7 cellular contexts compared by ENCODE assay signal in the genomic region with DNA sequence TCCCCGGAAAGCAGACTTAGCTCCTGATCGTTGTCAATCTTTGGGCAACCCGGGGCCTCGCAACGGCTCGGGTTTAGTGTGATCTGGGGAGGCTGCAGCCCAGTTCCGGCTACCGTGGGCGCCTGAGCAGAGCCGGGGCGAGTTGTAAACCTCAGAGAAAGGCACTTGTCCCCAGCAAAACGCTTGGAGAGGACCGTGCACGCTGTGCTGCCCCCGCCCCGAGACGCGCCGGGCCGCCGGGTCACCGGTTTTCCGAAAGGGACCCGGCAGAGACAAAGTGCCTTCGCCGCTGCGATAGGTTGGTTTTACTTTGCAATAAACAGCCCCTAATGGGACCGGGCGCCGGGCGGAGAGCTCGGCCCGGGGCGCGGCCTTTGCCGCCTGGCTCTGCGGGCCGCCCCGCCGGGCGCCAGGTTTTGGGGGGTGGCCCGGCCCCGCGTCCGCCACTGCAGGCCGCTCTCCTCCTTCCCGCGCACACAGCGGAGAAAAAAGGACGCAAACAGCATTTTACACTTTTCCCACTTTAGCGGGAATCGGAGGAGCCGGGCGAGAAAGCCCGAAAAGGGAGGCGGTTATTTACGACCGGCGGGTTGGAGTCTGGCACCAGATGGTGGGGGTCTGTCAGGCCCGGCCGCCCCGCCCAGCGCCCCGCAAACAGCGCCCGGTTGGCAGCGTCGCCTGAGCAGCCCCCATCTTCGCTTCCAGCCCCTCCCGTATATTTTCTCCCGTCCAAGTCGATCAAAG.
DNase-seq lines count a peak whose midpoint lies in the region; ATAC-seq, FAIRE-seq and TF ChIP-seq lines count a peak whose summit lies in the region.

No MANE protein-coding gene starts in this region.

- CTCF ChIA-PET in HEK293T (lab: Yijun Ruan, JAX): no interaction called here

- peak; percentile 13 to 14 for DNase-seq in activated CD4-positive, alpha-beta T cell treated with anti-CD3 and anti-CD28 coated beads for 4 hours
- DNase-seq in epithelial cell of esophagus (ENCODE audit: low read depth) (peak; percentile 33), pancreas (peak in 3 of 6 donors; percentile 22 to 68 (median 48)), NCI-H2171 (lab: John Stamatoyannopoulos, UW) (no peak), HEK293T (ENCODE audit: extremely low spot score) (no peak)

- peak; percentile 35 for ATAC-seq in GM19043 (IDR thresholded peaks at IDR 0.05; ENCODE audit: low read depth, unreplicated experiment)
- ATAC-seq in HG03025 (IDR thresholded peaks at IDR 0.05; ENCODE audit: low FRiP score, unreplicated experiment): peak; percentile 56
- peak in 3 of 4 donors; percentile 57 to 74 (median 65) for ATAC-seq in pancreas

- H3K9me3 ChIP-seq in pancreas: no peaks in the 10 kb centered on the region

- H3K4me3 ChIP-seq in epithelial cell of esophagus (ENCODE audit: low read length): peak overlapping the region; percentile 46
- peak overlapping the region; percentile 18 to 47 (median 26) for H3K4me3 ChIP-seq in pancreas

- intact Hi-C loops in pancreas (cut with DNase I): loop anchor here in 1 of 3 donors (10.0 kb wide), 1 partner anchor 630 kb away; no protein-coding TSS in a partner anchor

- no peak for FAIRE-seq in pancreas (lab: Jason Lieb, UNC)

- 13% methylated on average over 67 to 72 of the region's 72 CpGs for WGBS in pancreas, 2 donors

- H3K27ac ChIP-seq in pancreas: no peak overlapping the region

- no peaks in the 10 kb centered on the region for H3K36me3 ChIP-seq in pancreas

- H3K27me3 ChIP-seq in pancreas: peaks cover 15 to 38% (median 20%) of the 10 kb centered on the region in 4 donors

- POLR2A ChIA-PET in HEK293T (lab: Yijun Ruan, JAX): no interaction called here

- H3K4me1 ChIP-seq in pancreas: peaks cover 0 to 5% (median 0%) of the 10 kb centered on the region in 3 donors

- no peak for TF ChIP-seq CTCF in epithelial cell of esophagus (IDR thresholded peaks at IDR 0.05; ENCODE audit: insufficient read depth, low read depth, low read length, missing control alignments)
- TF ChIP-seq CTCF in pancreas (IDR thresholded peaks at IDR 0.05): no peak

TF ChIP-seq in HEK293T, 16 proteins besides CTCF, POLR2A, EP300 and RAD21:
- no peak for TF ChIP-seq NFRKB (IDR thresholded peaks at IDR 0.05)
- no peak for TF ChIP-seq LEF1 (IDR thresholded peaks at IDR 0.05; ENCODE audit: borderline replicate concordance)
- TF ChIP-seq HDGF (IDR thresholded peaks at IDR 0.05; ENCODE audit: borderline replicate concordance): no peak
- no peak for TF ChIP-seq L3MBTL2 (conservative IDR thresholded peaks at IDR 0.05)
- no peak for TF ChIP-seq FOXK2 (IDR thresholded peaks at IDR 0.05)
- TF ChIP-seq, protein P1, sequence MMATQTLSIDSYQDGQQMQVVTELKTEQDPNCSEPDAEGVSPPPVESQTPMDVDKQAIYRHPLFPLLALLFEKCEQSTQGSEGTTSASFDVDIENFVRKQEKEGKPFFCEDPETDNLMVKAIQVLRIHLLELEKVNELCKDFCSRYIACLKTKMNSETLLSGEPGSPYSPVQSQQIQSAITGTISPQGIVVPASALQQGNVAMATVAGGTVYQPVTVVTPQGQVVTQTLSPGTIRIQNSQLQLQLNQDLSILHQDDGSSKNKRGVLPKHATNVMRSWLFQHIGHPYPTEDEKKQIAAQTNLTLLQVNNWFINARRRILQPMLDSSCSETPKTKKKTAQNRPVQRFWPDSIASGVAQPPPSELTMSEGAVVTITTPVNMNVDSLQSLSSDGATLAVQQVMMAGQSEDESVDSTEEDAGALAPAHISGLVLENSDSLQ (IDR thresholded peaks at IDR 0.05): no peak

Comparison
In these comparisons a context has a peak if more than half of its experiments do, and no peak if none do; other contexts are left out.
1. DNase-seq: peak in activated CD4-positive, alpha-beta T cell treated with anti-CD3 and anti-CD28 coated beads for 4 hours (2 of 2) and epithelial cell of esophagus (single experiment); none in NCI-H2171 (single experiment) and HEK293T (single experiment).
2. Peak in every context shown above with its lines, with median percentiles within 50 percentile points of each other: ATAC-seq.